ENCODE assay signal across 17 cellular contexts in genomic region chr12:12236896-12237295, GRCh38. TPM values are rescaled to one million over a fixed set of nuclear protein-coding genes. Genes with fewer than 3 reads are reported as not detected.
A peak's percentile ranks its signal among the peaks of the same experiment; 100 is the strongest.
DNase-seq lines count a peak whose midpoint lies in the region; ATAC-seq and TF ChIP-seq lines count a peak whose summit lies in the region.
"Had no signal": no experiment of that assay in that cellular context is flagged by ENCODE, and none has a peak within 500 bp of the region (broad histone marks: within the 10 kb centered on the region; RNA-seq: fewer than 3 reads in every experiment).

No MANE protein-coding gene starts in this region.

- H3K27ac ChIP-seq in GM23338 (ENCODE audit: low read depth), result no peak overlapping the region
- H3K27ac ChIP-seq in suprapubic skin, result no peak overlapping the region

- CTCF ChIA-PET in WTC11 (lab: Charles Lee), result interaction anchor here (0.9 kb wide), 1 partner anchor 204 kb away, joined by 3 read pairs; no protein-coding TSS in a partner anchor

- TF ChIP-seq POLR2A in suprapubic skin (IDR thresholded peaks at IDR 0.05) (no peak), lower leg skin (IDR thresholded peaks at IDR 0.05) (no peak)

- no peaks in the 10 kb centered on the region for H3K36me3 ChIP-seq in GM23338 (ENCODE audit: insufficient read depth)
- H3K36me3 ChIP-seq in suprapubic skin, result no peaks in the 10 kb centered on the region
- H3K36me3 ChIP-seq: HAP-1 had no signal

- H3K9me3 Mint-ChIP-seq in GM23338 (no peaks in the 10 kb centered on the region), WTC11 (peaks cover 3% of the 10 kb centered on the region; the same call in 1 of the 2 replicates), neural crest cell (peaks cover 2% of the 10 kb centered on the region)
- H3K9me3 Mint-ChIP-seq: CD4-positive, alpha-beta T cell; HFFc6 had no signal

- TF ChIP-seq CTCF in GM23338 (conservative IDR thresholded peaks at IDR 0.05; ENCODE audit: low read depth in 2 of 2) (no peak), WTC11 (IDR thresholded peaks at IDR 0.05) (no peak), neural crest cell (conservative IDR thresholded peaks at IDR 0.05) (no peak), suprapubic skin (IDR thresholded peaks at IDR 0.05) (no peak), lower leg skin (IDR thresholded peaks at IDR 0.05) (no peak)

- no peaks in the 10 kb centered on the region for H3K9me2 ChIP-seq in GM23338 (ENCODE audit: insufficient read depth)

- H3K4me3 ChIP-seq in GM23338 (no peak overlapping the region), suprapubic skin (no peak overlapping the region), lower leg skin (ENCODE audit: low read depth, poor library complexity, severe bottlenecking) (no peak overlapping the region)
- H3K4me3 ChIP-seq: HAP-1, K562 had no signal

- DNase-seq in GM23338 (ENCODE audit: low spot score), result no peak
- no peak for DNase-seq in WTC11 (ENCODE audit: low spot score)
- no peak for DNase-seq in neural crest cell (ENCODE audit: low read depth, low spot score)
- DNase-seq in effector CD8-positive, alpha-beta T cell (lab: John Stamatoyannopoulos, UW), result no peak
- DNase-seq in suprapubic skin (ENCODE audit: low spot score in 2 of 2), result no peak
- DNase-seq in lower leg skin (ENCODE audit: low spot score in 2 of 2), result no peak
- no peak for DNase-seq in head of caudate nucleus
- DNase-seq: C1 segment of cervical spinal cord; CD4-positive, alpha-beta T cell; DMS153; DMS79 treated with DMSO at 0.1 percent for 48 hours; EL; GOT3; HFFc6 had no signal

- H3K4me1 ChIP-seq in GM23338 (ENCODE audit: insufficient read depth) (peaks cover 26% of the 10 kb centered on the region), suprapubic skin (peaks cover 4% of the 10 kb centered on the region)

- peaks cover 100% of the 10 kb centered on the region for H3K79me2 ChIP-seq in GM23338 (replicated peaks; ENCODE audit: insufficient read depth)

- ATAC-seq in GM23338 (no peak), WTC11 (no peak)
- ATAC-seq: K562 had no signal

- H3K4me3 Mint-ChIP-seq in GM23338, result no peak overlapping the region
- H3K4me3 Mint-ChIP-seq in WTC11, result no peak overlapping the region
- peak overlapping the region; percentile 32 for H3K4me3 Mint-ChIP-seq in neural crest cell
- H3K4me3 Mint-ChIP-seq: B cell; CD4-positive, alpha-beta T cell; HFFc6 had no signal

- H3K27me3 Mint-ChIP-seq in GM23338 (ENCODE audit: insufficient read depth, low read depth, poor library complexity) (peaks cover 3% of the 10 kb centered on the region), WTC11 (ENCODE audit: low read depth) (no peaks in the 10 kb centered on the region), neural crest cell (ENCODE audit: low read depth) (no peaks in the 10 kb centered on the region)
- H3K27me3 Mint-ChIP-seq: CD4-positive, alpha-beta T cell had no signal

- peak overlapping the region; percentile 44 for H3K4me2 ChIP-seq in GM23338

- H3K27me3 ChIP-seq in GM23338 (ENCODE audit: insufficient read depth) (no peaks in the 10 kb centered on the region), suprapubic skin (no peaks in the 10 kb centered on the region)

- POLR2A ChIA-PET in WTC11 (lab: Charles Lee), result no interaction called here

- no peak overlapping the region for H3K27ac Mint-ChIP-seq in GM23338
- H3K27ac Mint-ChIP-seq in WTC11, result peak overlapping the region; percentile 1; the same call in 1 of the 2 replicates
- H3K27ac Mint-ChIP-seq in neural crest cell (ENCODE audit: unreplicated experiment), result no peak overlapping the region
- H3K27ac Mint-ChIP-seq: B cell; CD4-positive, alpha-beta T cell; HFFc6 had no signal

- H4K20me1 ChIP-seq in GM23338 (replicated peaks; ENCODE audit: insufficient read depth), result peaks cover 34% of the 10 kb centered on the region

- H3K9me3 ChIP-seq in suprapubic skin, result no peaks in the 10 kb centered on the region
- H3K9me3 ChIP-seq: HAP-1 had no signal

- H3K4me1 Mint-ChIP-seq in GM23338 (peaks cover 50% of the 10 kb centered on the region), WTC11 (peaks cover 53% of the 10 kb centered on the region), neural crest cell (peaks cover 58% of the 10 kb centered on the region)
- H3K4me1 Mint-ChIP-seq: B cell had no signal

- no peaks in the 10 kb centered on the region for H3F3A ChIP-seq in GM23338 (replicated peaks; ENCODE audit: low read depth)

- no peak overlapping the region for H2AFZ ChIP-seq in GM23338

- TF ChIP-seq EP300 in suprapubic skin (IDR thresholded peaks at IDR 0.05), result no peak

- H3K36me3 Mint-ChIP-seq in GM23338 (ENCODE audit: low read depth) (peaks cover 2% of the 10 kb centered on the region; the same call in 2 of the 3 replicates), WTC11 (no peaks in the 10 kb centered on the region), neural crest cell (ENCODE audit: low read depth) (peaks cover 5% of the 10 kb centered on the region)

- intact Hi-C loops in lower leg skin (cut with DNase I; ENCODE audit: low total_unique reads), result no loop called here
- intact Hi-C loops in head of caudate nucleus (cut with DNase I), result no loop called here

TF ChIP-seq in GM23338, 12 proteins besides CTCF, POLR2A, EP300 and RAD21 (continues in another document):
- TF ChIP-seq ZNF331 (CRISPR knock-in tag; IDR thresholded peaks at IDR 0.05; ENCODE audit: low read depth), result no peak

TF ChIP-seq in WTC11, 78 proteins besides CTCF, POLR2A, EP300 and RAD21 (continues in another document):
- TF ChIP-seq NR1H2 (CRISPR knock-in tag; IDR thresholded peaks at IDR 0.05), result no peak
- TF ChIP-seq ESRRA (CRISPR knock-in tag; IDR thresholded peaks at IDR 0.05; ENCODE audit: borderline replicate concordance), result no peak
- TF ChIP-seq, protein P1, sequence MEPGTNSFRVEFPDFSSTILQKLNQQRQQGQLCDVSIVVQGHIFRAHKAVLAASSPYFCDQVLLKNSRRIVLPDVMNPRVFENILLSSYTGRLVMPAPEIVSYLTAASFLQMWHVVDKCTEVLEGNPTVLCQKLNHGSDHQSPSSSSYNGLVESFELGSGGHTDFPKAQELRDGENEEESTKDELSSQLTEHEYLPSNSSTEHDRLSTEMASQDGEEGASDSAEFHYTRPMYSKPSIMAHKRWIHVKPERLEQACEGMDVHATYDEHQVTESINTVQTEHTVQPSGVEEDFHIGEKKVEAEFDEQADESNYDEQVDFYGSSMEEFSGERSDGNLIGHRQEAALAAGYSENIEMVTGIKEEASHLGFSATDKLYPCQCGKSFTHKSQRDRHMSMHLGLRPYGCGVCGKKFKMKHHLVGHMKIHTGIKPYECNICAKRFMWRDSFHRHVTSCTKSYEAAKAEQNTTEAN (CRISPR knock-in tag; IDR thresholded peaks at IDR 0.05), result no peak
- no peak for TF ChIP-seq PRRX2 (CRISPR knock-in tag; IDR thresholded peaks at IDR 0.05)
- TF ChIP-seq ZNF263 (CRISPR knock-in tag; IDR thresholded peaks at IDR 0.05; ENCODE audit: low read depth), result no peak
- TF ChIP-seq IRF1 (CRISPR knock-in tag; IDR thresholded peaks at IDR 0.05), result no peak
- no peak for TF ChIP-seq AR (CRISPR knock-in tag; IDR thresholded peaks at IDR 0.05)
- TF ChIP-seq HMGXB4 (CRISPR knock-in tag; IDR thresholded peaks at IDR 0.05), result no peak

RNA-seq across cellular contexts. Expression of gene LRP6, which starts 29.9 kb away (rescaled TPM):
- 61.7 and 73.8 TPM in 2 replicates for total RNA-seq in GM23338 (2014; rRNA removed; shearing (Covaris generic))
- polyA plus RNA-seq in GM23338 (2016; fragmentation: Nextera tagmentation; extraction: Ambion mirVana), result 26.8 and 29.1 TPM in 2 replicates
- total RNA-seq in WTC11 (2021) (61.9 to 72.8 TPM (median 68.8 TPM) in 3 replicates), neural crest cell (56.2 and 60.3 TPM in 2 replicates), suprapubic skin (10 to 100 TPM; 13.3 to 39.9 (median 33.9) TPM), lower leg skin (10 to 100 TPM; 19.6 to 37.3 (median 26.1) TPM)
